12 cellular contexts compared by ENCODE assay signal in the genomic region with DNA sequence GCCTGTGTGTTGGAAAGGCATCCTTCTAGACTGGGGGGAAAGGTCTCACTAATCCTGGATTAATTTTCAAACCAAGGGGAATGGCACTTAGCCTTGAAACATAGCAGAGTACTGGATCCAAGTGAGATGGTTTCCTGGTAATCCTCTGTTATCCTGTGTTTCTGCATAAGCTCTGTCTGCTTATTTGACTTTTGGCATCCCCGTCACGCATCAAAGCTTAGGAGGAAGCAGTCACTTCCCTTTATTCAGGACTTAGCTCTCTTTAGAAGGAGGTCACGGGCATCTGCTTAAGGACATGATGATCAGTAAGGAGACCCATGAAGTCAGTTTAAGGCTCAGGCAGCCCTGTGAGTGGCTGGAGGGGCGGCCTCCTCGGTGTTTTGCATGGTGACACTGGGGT. TPM values are rescaled to one million over a fixed set of nuclear protein-coding genes. Genes with fewer than 3 reads are reported as not detected.
DNase-seq lines count a peak whose midpoint lies in the region; ATAC-seq and TF ChIP-seq lines count a peak whose summit lies in the region.
"Had no signal": no experiment of that assay in that cellular context is flagged by ENCODE, and none has a peak within 500 bp of the region (broad histone marks: within the 10 kb centered on the region; RNA-seq: fewer than 3 reads in every experiment).

No MANE protein-coding gene starts in this region.

- peak overlapping the region; percentile 12 for H3K4me2 ChIP-seq in Karpas-422 (ENCODE audit: low read depth, low read length, poor library complexity, severe bottlenecking)

- ATAC-seq in left lung: peak; percentile 20
- ATAC-seq in stimulated activated naive B cell treated with anti-CD40 and anti-IgM and Interleukin-4, amounts not matched to agents 10 μg/mL and 1 μg/mL and 100 μg/mL, for 72 hours (replicated peaks): peak; percentile 86 to 93
- ATAC-seq in foreskin keratinocyte: no peak
- ATAC-seq in GM18873 (IDR thresholded peaks at IDR 0.05; ENCODE audit: low FRiP score, unreplicated experiment): no peak

- H3K4me1 ChIP-seq in Karpas-422 (ENCODE audit: low read length) (peaks cover 12% of the 10 kb centered on the region), left lung (peaks cover 20 to 36% of the 10 kb centered on the region in 2 donors), foreskin keratinocyte (no peaks in the 10 kb centered on the region)

- no peaks in the 10 kb centered on the region for H3K9me3 Mint-ChIP-seq in stimulated activated naive B cell treated with anti-CD40 and anti-IgM and Interleukin-4, amounts not matched to agents 10 μg/mL and 1 μg/mL and 100 μg/mL, for 72 hours
- H3K9me3 Mint-ChIP-seq: activated T-cell treated with anti-CD3 and anti-CD28 coated beads, Interleukin-2, amount 50 U/mL, for 24 hours had no signal

- H3K27ac ChIP-seq in Karpas-422 (ENCODE audit: low read length) (no peak overlapping the region), angular gyrus (ENCODE audit: low read depth, low read length) (peak overlapping the region; percentile 7), left lung (peak overlapping the region; percentile 68 to 84), foreskin keratinocyte (no peak overlapping the region)

- H3K4me1 Mint-ChIP-seq in stimulated activated naive B cell treated with anti-CD40 and anti-IgM and Interleukin-4, amounts not matched to agents 10 μg/mL and 1 μg/mL and 100 μg/mL, for 72 hours: peaks cover 8 to 16% of the 10 kb centered on the region in 2 donors

- intact Hi-C loops in left lung (cut with DNase I): no loop called here

- no peak overlapping the region for H3K4me3 Mint-ChIP-seq in stimulated activated naive B cell treated with anti-CD40 and anti-IgM and Interleukin-4, amounts not matched to agents 10 μg/mL and 1 μg/mL and 100 μg/mL, for 72 hours
- H3K4me3 Mint-ChIP-seq: activated T-cell treated with anti-CD3 and anti-CD28 coated beads, Interleukin-2, amount 50 U/mL, for 24 hours had no signal

- H3K4me3 ChIP-seq in Karpas-422 (ENCODE audit: low read length): no peak overlapping the region
- H3K4me3 ChIP-seq in left lung: no peak overlapping the region

- no peak overlapping the region for H2AFZ ChIP-seq in Karpas-422 (ENCODE audit: low read length)

- TF ChIP-seq CTCF in left lung (IDR thresholded peaks at IDR 0.05) (no peak), foreskin keratinocyte (conservative IDR thresholded peaks at IDR 0.05) (no peak)

- H3K9me3 ChIP-seq in Karpas-422 (ENCODE audit: low read length): no peaks in the 10 kb centered on the region
- H3K9me3 ChIP-seq in left lung: no peaks in the 10 kb centered on the region

- no peak overlapping the region for H3K9ac ChIP-seq in Karpas-422 (ENCODE audit: low read length)

- DNase-seq in Karpas-422 (peak; percentile 81), left lung (no peak), GM19240 (ENCODE audit: insufficient read length, low spot score) (no peak), foreskin keratinocyte (no peak), NCI-H1092 treated with DMSO at 0.1 percent for 48 hours (lab: John Stamatoyannopoulos, UW) (no peak)
- no peak for DNase-seq in stimulated activated naive B cell treated with anti-CD40 and anti-IgM and Interleukin-4, amounts not matched to agents 10 μg/mL and 1 μg/mL and 100 μg/mL, for 72 hours
- DNase-seq: activated T-cell treated with anti-CD3 and anti-CD28 coated beads, Interleukin-2, amount 50 U/mL, for 24 hours; cortex of kidney; NCI-H2171; T-helper 2 cell had no signal

- H3K36me3 ChIP-seq in Karpas-422 (ENCODE audit: insufficient read depth, low read length): no peaks in the 10 kb centered on the region
- H3K36me3 ChIP-seq in left lung: no peaks in the 10 kb centered on the region

- no peaks in the 10 kb centered on the region for H3K36me3 Mint-ChIP-seq in stimulated activated naive B cell treated with anti-CD40 and anti-IgM and Interleukin-4, amounts not matched to agents 10 μg/mL and 1 μg/mL and 100 μg/mL, for 72 hours

- H3K27ac Mint-ChIP-seq in stimulated activated naive B cell treated with anti-CD40 and anti-IgM and Interleukin-4, amounts not matched to agents 10 μg/mL and 1 μg/mL and 100 μg/mL, for 72 hours: no peak overlapping the region
- H3K27ac Mint-ChIP-seq: activated T-cell treated with anti-CD3 and anti-CD28 coated beads, Interleukin-2, amount 50 U/mL, for 24 hours had no signal

- no peaks in the 10 kb centered on the region for H3K79me2 ChIP-seq in Karpas-422 (ENCODE audit: low read length)

- no peaks in the 10 kb centered on the region for H3K9me2 ChIP-seq in Karpas-422 (replicated peaks; ENCODE audit: insufficient read depth, low read length)

- peaks cover 8 to 11% of the 10 kb centered on the region in 2 donors for H3K27me3 Mint-ChIP-seq in stimulated activated naive B cell treated with anti-CD40 and anti-IgM and Interleukin-4, amounts not matched to agents 10 μg/mL and 1 μg/mL and 100 μg/mL, for 72 hours
- H3K27me3 Mint-ChIP-seq: activated T-cell treated with anti-CD3 and anti-CD28 coated beads, Interleukin-2, amount 50 U/mL, for 24 hours had no signal

- H4K20me1 ChIP-seq in Karpas-422 (ENCODE audit: insufficient read depth, low read depth, low read length): no peaks in the 10 kb centered on the region

- H3K27me3 ChIP-seq in Karpas-422 (ENCODE audit: low read length) (no peaks in the 10 kb centered on the region), left lung (no peaks in the 10 kb centered on the region), foreskin keratinocyte (no peaks in the 10 kb centered on the region)

RNA-seq across cellular contexts. Expression of gene TSPAN15, which starts 30.0 kb away (rescaled TPM):
- 0.97 and 1.6 TPM in 2 replicates for total RNA-seq in Karpas-422 (2014; rRNA removed; shearing (Covaris generic); ENCODE audit: low replicate concordance)
- 10 to 100 TPM; 52.4 to 67.9 TPM for total RNA-seq in left lung
- 7.3 and 8.9 TPM in 2 replicates for total RNA-seq in foreskin keratinocyte
- polyA plus RNA-seq in foreskin keratinocyte: 8.6 and 10.7 TPM in 2 replicates

Comparison
In these comparisons a context has a peak if more than half of its experiments do, and no peak if none do; other contexts are left out.
1. H3K27ac ChIP-seq: peak in angular gyrus (single experiment) and left lung (2 of 2); none in Karpas-422 (single experiment) and foreskin keratinocyte (single experiment).
2. ATAC-seq: peak in left lung (single experiment) and stimulated activated naive B cell treated with anti-CD40 and anti-IgM and Interleukin-4, amounts not matched to agents 10 μg/mL and 1 μg/mL and 100 μg/mL, for 72 hours (2 of 2); none in foreskin keratinocyte (single experiment) and GM18873 (single experiment).